ENCODE assay signal across 8 cellular contexts in the genomic region with DNA sequence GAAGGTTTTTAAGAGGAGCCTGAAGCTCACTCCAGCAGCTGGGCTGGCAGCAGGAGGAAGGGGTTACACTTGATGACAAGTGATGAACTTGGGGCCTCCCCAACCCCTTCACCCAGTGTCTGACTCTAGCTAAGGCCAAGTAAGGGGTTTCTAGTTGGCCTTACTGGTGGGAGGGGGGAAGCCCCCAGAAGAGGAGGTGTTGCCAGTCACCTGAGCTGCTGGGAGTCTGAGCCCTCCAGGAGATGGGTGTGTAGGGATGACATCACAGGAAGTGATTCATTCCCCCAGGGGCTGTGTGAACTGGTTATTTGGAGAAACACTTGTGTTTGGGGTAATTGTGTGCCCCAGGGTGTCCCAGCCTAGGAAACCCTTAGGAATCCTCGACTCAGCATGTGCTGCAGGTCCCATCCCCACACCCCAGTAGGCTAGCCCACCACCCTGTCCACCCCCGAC. TPM values are rescaled to one million over a fixed set of nuclear protein-coding genes. Genes with fewer than 3 reads are reported as not detected.
DNase-seq lines count a peak whose midpoint lies in the region; ATAC-seq and TF ChIP-seq lines count a peak whose summit lies in the region.

No MANE protein-coding gene starts in this region.

- no peak overlapping the region for H3K4me3 Mint-ChIP-seq in T-helper 17 cell

- no peak overlapping the region for H3K27ac Mint-ChIP-seq in T-helper 17 cell

- POLR2A ChIA-PET in GM10248 (lab: Yijun Ruan, JAX), result no interaction called here

- ATAC-seq in HG03108 (IDR thresholded peaks at IDR 0.05; ENCODE audit: unreplicated experiment) (peak; percentile 48), T-helper 17 cell (peak; percentile 57), GM21390 (IDR thresholded peaks at IDR 0.05; ENCODE audit: unreplicated experiment) (no peak), left lobe of liver (no peak), HG03175 (IDR thresholded peaks at IDR 0.05; ENCODE audit: unreplicated experiment) (no peak)

- peak; percentile 81 for DNase-seq in GM10248 (ENCODE audit: extremely low spot score)
- peak in 1 of 3 donors; percentile 10 for DNase-seq in T-helper 17 cell
- peak; percentile 48 for DNase-seq in dermis blood vessel endothelial cell
- peak; percentile 45 for DNase-seq in stimulated activated CD4-positive, alpha-beta T cell treated with anti-CD3 and anti-CD28 coated beads, Interleukin-2, amount 100 ng/mL, for 4 hours (ENCODE audit: low read depth)
- DNase-seq in left lobe of liver (ENCODE audit: low spot score), result no peak

- H3K4me1 Mint-ChIP-seq in T-helper 17 cell, result peaks cover 43% of the 10 kb centered on the region

- no peak for TF ChIP-seq CTCF in GM10248 (IDR thresholded peaks at IDR 0.05; ENCODE audit: control extremely low read depth, extremely low read depth, low read depth, missing control alignments)

- H3K27me3 Mint-ChIP-seq in T-helper 17 cell, result peaks cover 64% of the 10 kb centered on the region

- H3K36me3 Mint-ChIP-seq in T-helper 17 cell (ENCODE audit: low read depth), result peaks cover 4% of the 10 kb centered on the region

- CTCF ChIA-PET in GM10248 (lab: Yijun Ruan, JAX), result interaction anchor here (1.0 to 2.2 kb wide), 5 partner anchors 15 to 55 kb away, joined by 3 to 9 read pairs (median 4); no protein-coding TSS in a partner anchor

- no peaks in the 10 kb centered on the region for H3K9me3 ChIP-seq in T-helper 17 cell (ENCODE audit: control insufficient read depth, low read length, poor library complexity, severe bottlenecking)

RNA-seq across cellular contexts. Expression of a gene that starts 3.1 kb away (rescaled TPM):
- total RNA-seq in T-helper 17 cell (not detected), dermis blood vessel endothelial cell (0.05 and 0.85 TPM in 2 replicates), left lobe of liver (not detected)

RNA-seq across cellular contexts. Expression of a gene that starts 40.9 kb away (rescaled TPM):
- total RNA-seq in T-helper 17 cell (not detected), dermis blood vessel endothelial cell (not detected in 2 replicates), left lobe of liver (not detected)

Comparison
In these comparisons a context has a peak if more than half of its experiments do, and no peak if none do; other contexts are left out.
1. ATAC-seq: peak in HG03108 (single experiment) and T-helper 17 cell (single experiment); none in GM21390 (single experiment), left lobe of liver (single experiment) and HG03175 (single experiment).